Comparison of ENCODE assay signal across 11 cellular contexts in the genomic region with DNA sequence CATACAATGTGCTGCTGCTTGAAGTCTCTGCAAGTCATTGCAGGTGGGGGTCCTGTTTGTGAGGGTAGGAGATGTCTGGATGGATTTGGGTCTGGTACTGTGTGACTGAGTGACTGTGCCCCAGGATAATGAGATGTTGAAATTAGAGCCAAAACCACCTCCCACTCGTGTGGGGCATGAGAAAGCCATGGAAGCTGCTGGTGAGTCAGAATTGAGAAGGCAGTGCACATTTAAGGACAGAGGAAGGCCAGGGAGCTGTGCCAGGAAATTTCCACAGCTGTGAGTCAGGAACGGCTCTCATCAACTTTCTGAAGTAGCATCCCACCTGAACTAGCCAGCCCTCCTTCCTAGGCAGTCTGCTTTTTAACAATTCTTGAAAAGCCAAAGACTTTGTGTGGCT.
DNase-seq lines count a peak whose midpoint lies in the region; ATAC-seq, FAIRE-seq and TF ChIP-seq lines count a peak whose summit lies in the region.
"Had no signal": no experiment of that assay in that cellular context is flagged by ENCODE, and none has a peak within 500 bp of the region (broad histone marks: within the 10 kb centered on the region; RNA-seq: fewer than 3 reads in every experiment).

No MANE protein-coding gene starts in this region.

- DNase-seq in A172 (ENCODE audit: low spot score) = peak; percentile 97
- DNase-seq in HFF-Myc (ENCODE audit: extremely low read depth, low read depth) = peak; percentile 7
- peak; percentile 95 for DNase-seq in astrocyte (ENCODE audit: low read depth)
- peak; percentile 30 for DNase-seq in hepatocyte (ENCODE audit: low spot score)
- DNase-seq in OCI-M1 (lab: John Stamatoyannopoulos, UW) = no peak
- DNase-seq in activated CD4-positive, alpha-beta T cell treated with anti-CD3 and anti-CD28 coated beads, Interleukin-2, amount 10 ng/mL, durations not matched to agents 7 days and 5 days = no peak
- DNase-seq in NCI-H1436 treated with DMSO at 0.1 percent for 48 hours (lab: John Stamatoyannopoulos, UW) = no peak
- DNase-seq: immature natural killer cell; NCI-H510A treated with DMSO at 0.1 percent for 48 hours; stimulated activated naive B cell treated with anti-CD40 and anti-IgM and Interleukin-4, amounts not matched to agents 10 μg/mL and 1 μg/mL and 100 μg/mL, for 72 hours had no signal

- peaks cover 3% of the 10 kb centered on the region for H3K9me3 Mint-ChIP-seq in astrocyte (ENCODE audit: unreplicated experiment)
- H3K9me3 Mint-ChIP-seq in activated CD4-positive, alpha-beta T cell treated with anti-CD3 and anti-CD28 coated beads, Interleukin-2, amount 10 ng/mL, durations not matched to agents 7 days and 5 days = no peaks in the 10 kb centered on the region
- H3K9me3 Mint-ChIP-seq: immature natural killer cell had no signal

- no peaks in the 10 kb centered on the region for H3K36me3 Mint-ChIP-seq in astrocyte (ENCODE audit: low read depth, unreplicated experiment)
- no peaks in the 10 kb centered on the region for H3K36me3 Mint-ChIP-seq in activated CD4-positive, alpha-beta T cell treated with anti-CD3 and anti-CD28 coated beads, Interleukin-2, amount 10 ng/mL, durations not matched to agents 7 days and 5 days (ENCODE audit: low read depth)
- H3K36me3 Mint-ChIP-seq: immature natural killer cell; stimulated activated naive B cell treated with anti-CD40 and anti-IgM and Interleukin-4, amounts not matched to agents 10 μg/mL and 1 μg/mL and 100 μg/mL, for 72 hours had no signal

- H3K27me3 ChIP-seq in astrocyte (ENCODE audit: insufficient read depth, low read length) (no peaks in the 10 kb centered on the region), hepatocyte (no peaks in the 10 kb centered on the region)

- no peaks in the 10 kb centered on the region for H4K20me1 ChIP-seq in astrocyte (ENCODE audit: insufficient read depth, low read length)
- H4K20me1 ChIP-seq in hepatocyte (ENCODE audit: insufficient read depth, poor library complexity, severe bottlenecking) = no peaks in the 10 kb centered on the region

- H3K9ac ChIP-seq in astrocyte (ENCODE audit: low read length) = no peak overlapping the region

- no peaks in the 10 kb centered on the region for H3K9me2 ChIP-seq in hepatocyte (replicated peaks; ENCODE audit: insufficient read depth)

- no peak overlapping the region for H3K27ac Mint-ChIP-seq in astrocyte (ENCODE audit: unreplicated experiment)
- H3K27ac Mint-ChIP-seq in activated CD4-positive, alpha-beta T cell treated with anti-CD3 and anti-CD28 coated beads, Interleukin-2, amount 10 ng/mL, durations not matched to agents 7 days and 5 days = no peak overlapping the region
- H3K27ac Mint-ChIP-seq: immature natural killer cell; stimulated activated naive B cell treated with anti-CD40 and anti-IgM and Interleukin-4, amounts not matched to agents 10 μg/mL and 1 μg/mL and 100 μg/mL, for 72 hours had no signal

- no peaks in the 10 kb centered on the region for H3K79me2 ChIP-seq in astrocyte (ENCODE audit: insufficient read depth, low read length)
- no peaks in the 10 kb centered on the region for H3K79me2 ChIP-seq in hepatocyte

- FAIRE-seq in astrocyte (lab: Jason Lieb, UNC) = no peak

- WGBS in hepatocyte (ENCODE audit: low lambda C conversion rate, missing lambda C conversion rate) = 44% methylated on average over 2 of the region's 2 CpGs

- no peak overlapping the region for H3K4me3 Mint-ChIP-seq in astrocyte (ENCODE audit: unreplicated experiment)
- H3K4me3 Mint-ChIP-seq in activated CD4-positive, alpha-beta T cell treated with anti-CD3 and anti-CD28 coated beads, Interleukin-2, amount 10 ng/mL, durations not matched to agents 7 days and 5 days = no peak overlapping the region
- H3K4me3 Mint-ChIP-seq: immature natural killer cell; stimulated activated naive B cell treated with anti-CD40 and anti-IgM and Interleukin-4, amounts not matched to agents 10 μg/mL and 1 μg/mL and 100 μg/mL, for 72 hours had no signal

- H3K36me3 ChIP-seq in astrocyte (ENCODE audit: insufficient read depth, low read length) (no peaks in the 10 kb centered on the region), hepatocyte (replicated peaks; ENCODE audit: insufficient read depth, low read depth) (no peaks in the 10 kb centered on the region)

- H2AFZ ChIP-seq in astrocyte (ENCODE audit: low read depth, low read length) = no peak overlapping the region
- H2AFZ ChIP-seq in hepatocyte = no peak overlapping the region

- POLR2A ChIA-PET in activated CD4-positive, alpha-beta T cell treated with anti-CD3 and anti-CD28 coated beads, Interleukin-2, amount 10 ng/mL, durations not matched to agents 7 days and 5 days (lab: Charles Lee) = no interaction called here

- peaks cover 20% of the 10 kb centered on the region for H3K27me3 Mint-ChIP-seq in astrocyte (ENCODE audit: low read depth, unreplicated experiment)
- H3K27me3 Mint-ChIP-seq in activated CD4-positive, alpha-beta T cell treated with anti-CD3 and anti-CD28 coated beads, Interleukin-2, amount 10 ng/mL, durations not matched to agents 7 days and 5 days = no peaks in the 10 kb centered on the region
- H3K27me3 Mint-ChIP-seq: stimulated activated naive B cell treated with anti-CD40 and anti-IgM and Interleukin-4, amounts not matched to agents 10 μg/mL and 1 μg/mL and 100 μg/mL, for 72 hours had no signal

- H3K27ac ChIP-seq in astrocyte (ENCODE audit: low read depth, low read length) = no peak overlapping the region
- H3K27ac ChIP-seq in hepatocyte = no peak overlapping the region

- H3K4me2 ChIP-seq in astrocyte (ENCODE audit: low read length) (peak overlapping the region; percentile 32), hepatocyte (no peak overlapping the region)

- no peak overlapping the region for H3K4me3 ChIP-seq in HFF-Myc (replicated peaks; ENCODE audit: low read depth, low read length)
- no peak overlapping the region for H3K4me3 ChIP-seq in astrocyte (ENCODE audit: insufficient read depth, low read depth, low read length)
- no peak overlapping the region for H3K4me3 ChIP-seq in hepatocyte

- TF ChIP-seq CTCF in HFF-Myc (IDR thresholded peaks at IDR 0.05; ENCODE audit: low read depth, low read length, missing control alignments) (no peak), astrocyte (IDR thresholded peaks at IDR 0.05; ENCODE audit: insufficient read depth, low read depth, low read length) (no peak), hepatocyte (IDR thresholded peaks at IDR 0.05; ENCODE audit: poor library complexity) (no peak)

- H3K4me1 Mint-ChIP-seq in astrocyte (ENCODE audit: low read depth, unreplicated experiment) = peaks cover 16% of the 10 kb centered on the region
- H3K4me1 Mint-ChIP-seq in activated CD4-positive, alpha-beta T cell treated with anti-CD3 and anti-CD28 coated beads, Interleukin-2, amount 10 ng/mL, durations not matched to agents 7 days and 5 days = no peaks in the 10 kb centered on the region
- H3K4me1 Mint-ChIP-seq: immature natural killer cell; stimulated activated naive B cell treated with anti-CD40 and anti-IgM and Interleukin-4, amounts not matched to agents 10 μg/mL and 1 μg/mL and 100 μg/mL, for 72 hours had no signal

- no peaks in the 10 kb centered on the region for H3K9me3 ChIP-seq in astrocyte (ENCODE audit: insufficient read depth, low read depth, low read length)
- no peaks in the 10 kb centered on the region for H3K9me3 ChIP-seq in hepatocyte (ENCODE audit: low read depth)

- H3K4me1 ChIP-seq in astrocyte (ENCODE audit: insufficient read depth, low read length) (peaks cover 19% of the 10 kb centered on the region), hepatocyte (ENCODE audit: insufficient read depth) (no peaks in the 10 kb centered on the region)

- CTCF ChIA-PET in activated CD4-positive, alpha-beta T cell treated with anti-CD3 and anti-CD28 coated beads, Interleukin-2, amount 10 ng/mL, durations not matched to agents 7 days and 5 days (lab: Charles Lee) = no interaction called here

- ATAC-seq in HG02588 (IDR thresholded peaks at IDR 0.05; ENCODE audit: unreplicated experiment) = no peak
- ATAC-seq: stimulated activated naive B cell treated with anti-CD40 and anti-IgM and Interleukin-4, amounts not matched to agents 10 μg/mL and 1 μg/mL and 100 μg/mL, for 72 hours had no signal

Comparison
In these comparisons a context has a peak if more than half of its experiments do, and no peak if none do; other contexts are left out.
1. DNase-seq: peak in A172 (single experiment), HFF-Myc (single experiment), astrocyte (single experiment) and hepatocyte (single experiment); none in OCI-M1 (single experiment), activated CD4-positive, alpha-beta T cell treated with anti-CD3 and anti-CD28 coated beads, Interleukin-2, amount 10 ng/mL, durations not matched to agents 7 days and 5 days (single experiment) and NCI-H1436 treated with DMSO at 0.1 percent for 48 hours (single experiment).